In genomic region chr2:190451561-190452176, GRCh38 we compare ENCODE assay signal across 15 cellular contexts. TPM values are rescaled to one million over a fixed set of nuclear protein-coding genes. Genes with fewer than 3 reads are reported as not detected.
DNase-seq lines count a peak whose midpoint lies in the region; ATAC-seq, FAIRE-seq and TF ChIP-seq lines count a peak whose summit lies in the region.
"Had no signal": no experiment of that assay in that cellular context is flagged by ENCODE, and none has a peak within 500 bp of the region (broad histone marks: within the 10 kb centered on the region; RNA-seq: fewer than 3 reads in every experiment).

No MANE protein-coding gene starts in this region.

- no peaks in the 10 kb centered on the region for H3K27me3 ChIP-seq in CD8-positive, alpha-beta memory T cell (ENCODE audit: insufficient read depth, low read length, poor library complexity, severe bottlenecking)
- no peaks in the 10 kb centered on the region for H3K27me3 ChIP-seq in bronchial epithelial cell (ENCODE audit: control insufficient read depth, insufficient read depth, low read length)
- no peaks in the 10 kb centered on the region for H3K27me3 ChIP-seq in colonic mucosa
- H3K27me3 ChIP-seq: esophagus squamous epithelium had no signal

- TF ChIP-seq CTCF in bronchial epithelial cell (IDR thresholded peaks at IDR 0.05; ENCODE audit: insufficient read depth, low read length, severe bottlenecking) = no peak
- no peak for TF ChIP-seq CTCF in colonic mucosa (IDR thresholded peaks at IDR 0.05)

- H3K9ac ChIP-seq in colonic mucosa (ENCODE audit: low read depth in 2 of 2, low read length in 2 of 2) = no peak overlapping the region

- DNase-seq in CD8-positive, alpha-beta memory T cell = no peak
- DNase-seq in M059J (ENCODE audit: low read depth) (peak; percentile 33), bronchial epithelial cell (ENCODE audit: low read depth) (peak; percentile 30), memory B cell (ENCODE audit: low spot score in 2 of 2) (no peak), colonic mucosa (no peak)
- DNase-seq in activated CD4-positive, alpha-beta memory T cell treated with anti-CD3 and anti-CD28 coated beads for 36 hours = no peak
- DNase-seq: activated CD8-positive, alpha-beta memory T cell treated with anti-CD3 and anti-CD28 coated beads, Interleukin-2, amount 50 U/mL, for 4 hours; esophagus squamous epithelium; NCI-H187; posterior cingulate gyrus had no signal

- no peak for ATAC-seq in memory B cell (ENCODE audit: low read depth)
- no peak for ATAC-seq in GM18517 (IDR thresholded peaks at IDR 0.05; ENCODE audit: unreplicated experiment)
- ATAC-seq in GM21786 (IDR thresholded peaks at IDR 0.05; ENCODE audit: unreplicated experiment) = no peak
- ATAC-seq: left lobe of liver, WTC11 had no signal

- H3K4me1 Mint-ChIP-seq in CD8-positive, alpha-beta memory T cell = peaks cover 54 to 79% (median 68%) of the 10 kb centered on the region in 3 donors
- H3K4me1 Mint-ChIP-seq in memory B cell = peaks cover 31% of the 10 kb centered on the region
- peaks cover 27% of the 10 kb centered on the region for H3K4me1 Mint-ChIP-seq in activated CD4-positive, alpha-beta memory T cell treated with anti-CD3 and anti-CD28 coated beads for 36 hours (ENCODE audit: low read depth)
- H3K4me1 Mint-ChIP-seq: WTC11 had no signal

- H3K4me1 ChIP-seq in CD8-positive, alpha-beta memory T cell (ENCODE audit: insufficient read depth, low read length) = peaks cover 20% of the 10 kb centered on the region
- H3K4me1 ChIP-seq in colonic mucosa = no peaks in the 10 kb centered on the region

- no peak overlapping the region for H3K27ac ChIP-seq in CD8-positive, alpha-beta memory T cell (ENCODE audit: low read depth, low read length)
- no peak overlapping the region for H3K27ac ChIP-seq in colonic mucosa
- H3K27ac ChIP-seq: C4-2B had no signal

- FAIRE-seq in bronchial epithelial cell (lab: Jason Lieb, UNC) = no peak

- H3K36me3 Mint-ChIP-seq in CD8-positive, alpha-beta memory T cell = peaks cover 19 to 41% (median 26%) of the 10 kb centered on the region in 3 donors
- H3K36me3 Mint-ChIP-seq in memory B cell = peaks cover 26% of the 10 kb centered on the region
- peaks cover 12% of the 10 kb centered on the region for H3K36me3 Mint-ChIP-seq in activated CD4-positive, alpha-beta memory T cell treated with anti-CD3 and anti-CD28 coated beads for 36 hours
- H3K36me3 Mint-ChIP-seq: WTC11 had no signal

- H3K27me3 Mint-ChIP-seq in CD8-positive, alpha-beta memory T cell = no peaks in the 10 kb centered on the region
- no peaks in the 10 kb centered on the region for H3K27me3 Mint-ChIP-seq in memory B cell
- no peaks in the 10 kb centered on the region for H3K27me3 Mint-ChIP-seq in activated CD4-positive, alpha-beta memory T cell treated with anti-CD3 and anti-CD28 coated beads for 36 hours

- intact Hi-C loops in colonic mucosa (cut with DNase I) = no loop called here
- intact Hi-C loops in activated CD4-positive, alpha-beta memory T cell treated with anti-CD3 and anti-CD28 coated beads for 36 hours (cut with micrococcal nuclease) = no loop called here

- no peak overlapping the region for H3K4me3 Mint-ChIP-seq in CD8-positive, alpha-beta memory T cell
- H3K4me3 Mint-ChIP-seq in memory B cell = no peak overlapping the region
- no peak overlapping the region for H3K4me3 Mint-ChIP-seq in activated CD4-positive, alpha-beta memory T cell treated with anti-CD3 and anti-CD28 coated beads for 36 hours
- H3K4me3 Mint-ChIP-seq: WTC11 had no signal

- H3K4me3 ChIP-seq in CD8-positive, alpha-beta memory T cell (ENCODE audit: low read length) = no peak overlapping the region
- H3K4me3 ChIP-seq in bronchial epithelial cell (ENCODE audit: low read depth, low read length) = no peak overlapping the region
- H3K4me3 ChIP-seq in colonic mucosa = no peak overlapping the region
- H3K4me3 ChIP-seq: esophagus squamous epithelium had no signal

- CTCF ChIA-PET in CD8-positive, alpha-beta memory T cell (lab: Charles Lee) = no interaction called here
- CTCF ChIA-PET in activated CD4-positive, alpha-beta memory T cell treated with anti-CD3 and anti-CD28 coated beads for 36 hours (lab: Charles Lee) = no interaction called here

- H3K36me3 ChIP-seq in CD8-positive, alpha-beta memory T cell (ENCODE audit: insufficient read depth, low read length) = peaks cover 5% of the 10 kb centered on the region
- H3K36me3 ChIP-seq in bronchial epithelial cell (ENCODE audit: control insufficient read depth, insufficient read depth, low read length) (no peaks in the 10 kb centered on the region), colonic mucosa (no peaks in the 10 kb centered on the region)

- H3K9me3 ChIP-seq in CD8-positive, alpha-beta memory T cell (ENCODE audit: low read length) = no peaks in the 10 kb centered on the region
- H3K9me3 ChIP-seq in colonic mucosa = no peaks in the 10 kb centered on the region
- H3K9me3 ChIP-seq: esophagus squamous epithelium had no signal

- POLR2A ChIA-PET in CD8-positive, alpha-beta memory T cell (lab: Charles Lee) = no interaction called here
- POLR2A ChIA-PET in activated CD4-positive, alpha-beta memory T cell treated with anti-CD3 and anti-CD28 coated beads for 36 hours (lab: Charles Lee) = interaction anchor here (0.5 to 0.8 kb wide), 2 partner anchors 44 to 137 kb away, joined by 3 to 4 read pairs; no protein-coding TSS in a partner anchor

- no peaks in the 10 kb centered on the region for H3K9me3 Mint-ChIP-seq in CD8-positive, alpha-beta memory T cell
- H3K9me3 Mint-ChIP-seq in memory B cell = peaks cover 3% of the 10 kb centered on the region
- no peaks in the 10 kb centered on the region for H3K9me3 Mint-ChIP-seq in activated CD4-positive, alpha-beta memory T cell treated with anti-CD3 and anti-CD28 coated beads for 36 hours
- H3K9me3 Mint-ChIP-seq: WTC11 had no signal

- peak overlapping the region in 6 of 8 donors; percentile 4 to 83 (median 26) for H3K27ac Mint-ChIP-seq in CD8-positive, alpha-beta memory T cell
- peak overlapping the region; percentile 2 for H3K27ac Mint-ChIP-seq in memory B cell
- no peak overlapping the region for H3K27ac Mint-ChIP-seq in activated CD4-positive, alpha-beta memory T cell treated with anti-CD3 and anti-CD28 coated beads for 36 hours
- H3K27ac Mint-ChIP-seq: WTC11 had no signal

RNA-seq across cellular contexts. Expression of gene MFSD6, which starts 43.5 kb away (rescaled TPM):
- 10 to 100 TPM; 64.9 to 65.7 TPM for total RNA-seq in CD8-positive, alpha-beta memory T cell
- 31.8 TPM for polyA plus RNA-seq in CD8-positive, alpha-beta memory T cell
- total RNA-seq in M059J (2014; rRNA removed; shearing (Covaris generic)) = 25.7 and 27.4 TPM in 2 replicates
- total RNA-seq in bronchial epithelial cell = 37.4 and 43.0 TPM in 2 replicates
- total RNA-seq in colonic mucosa = 10 to 100 TPM; 60.9 to 83.3 TPM
- 10 to 100 TPM; 34.1 to 37.1 TPM for total RNA-seq in activated CD4-positive, alpha-beta memory T cell treated with anti-CD3 and anti-CD28 coated beads for 36 hours

Comparison
In these comparisons a context has a peak if more than half of its experiments do, and no peak if none do; other contexts are left out.
1. DNase-seq: peak in M059J (single experiment) and bronchial epithelial cell (single experiment); none in CD8-positive, alpha-beta memory T cell (0 of 5), memory B cell (0 of 2), colonic mucosa (single experiment) and activated CD4-positive, alpha-beta memory T cell treated with anti-CD3 and anti-CD28 coated beads for 36 hours (single experiment).